8 cellular contexts compared by ENCODE assay signal in genomic region chr1:36322786-36323635, GRCh38. TPM values are rescaled to one million over a fixed set of nuclear protein-coding genes. Genes with fewer than 3 reads are reported as not detected.
DNase-seq lines count a peak whose midpoint lies in the region; ATAC-seq lines count a peak whose summit lies in the region.

No MANE protein-coding gene starts in this region.

- peak overlapping the region; percentile 77 to 89 (median 81) for H3K4me3 Mint-ChIP-seq in CD8-positive, alpha-beta memory T cell

- WGBS in esophagus, 2 donors: 6 to 9% methylated on average over 49 to 83 of the region's 83 CpGs
- 0 to 1% methylated on average over 43 to 83 of the region's 83 CpGs for WGBS in aorta, 2 donors

- H3K27ac Mint-ChIP-seq in CD8-positive, alpha-beta memory T cell: peak overlapping the region in 7 of 8 donors; percentile 7 to 90 (median 70)

- peaks cover 10% of the 10 kb centered on the region for H3K4me1 ChIP-seq in CD8-positive, alpha-beta memory T cell (ENCODE audit: insufficient read depth, low read length)
- H3K4me1 ChIP-seq in esophagus (ENCODE audit: control insufficient read depth in 2 of 2, insufficient read depth in 2 of 2, low read length in 1 of 2) (peaks cover 8 to 23% of the 10 kb centered on the region in 2 donors), muscle layer of duodenum (ENCODE audit: control insufficient read depth in 1 of 2, insufficient read depth in 2 of 2, low read length in 2 of 2) (peaks cover 0 to 26% of the 10 kb centered on the region in 2 donors), aorta (ENCODE audit: control insufficient read depth in 1 of 2, insufficient read depth in 2 of 2, low read length in 2 of 2) (no peaks in the 10 kb centered on the region)

- H3K36me3 Mint-ChIP-seq in CD8-positive, alpha-beta memory T cell: no peaks in the 10 kb centered on the region

- H3K9me3 ChIP-seq in CD8-positive, alpha-beta memory T cell (ENCODE audit: low read length): no peaks in the 10 kb centered on the region
- H3K9me3 ChIP-seq in esophagus (ENCODE audit: control insufficient read depth in 2 of 2, insufficient read depth in 1 of 2, low read depth in 1 of 2, low read length in 1 of 2) (no peaks in the 10 kb centered on the region), muscle layer of duodenum (ENCODE audit: control insufficient read depth in 1 of 2, low read length in 2 of 2) (no peaks in the 10 kb centered on the region), aorta (ENCODE audit: control insufficient read depth, low read length) (no peaks in the 10 kb centered on the region)

- intact Hi-C loops in aorta (cut with DNase I): loop anchor here in 1 of 2 donors (10.0 kb wide), 1 partner anchor 608 kb away; the partner anchor contains the start of gene C1orf216

- peak overlapping the region; percentile 31 for H3K27ac ChIP-seq in CD8-positive, alpha-beta memory T cell (ENCODE audit: low read depth, low read length)
- H3K27ac ChIP-seq in esophagus (ENCODE audit: low read depth in 2 of 2, low read length in 1 of 2): peak overlapping the region; percentile 65 to 79
- H3K27ac ChIP-seq in muscle layer of duodenum (ENCODE audit: low read length): no peak overlapping the region
- H3K27ac ChIP-seq in aorta (ENCODE audit: low read depth in 1 of 2, low read length in 2 of 2): peak overlapping the region; percentile 47 to 81

- peak in 3 of 5 donors; percentile 35 to 64 (median 38) for DNase-seq in CD8-positive, alpha-beta memory T cell
- DNase-seq in aorta (peak; percentile 84 to 89), pons (ENCODE audit: low spot score) (no peak)

- peaks cover 0 to 1% of the 10 kb centered on the region in 2 donors for H3K27me3 Mint-ChIP-seq in CD8-positive, alpha-beta memory T cell

- no peak overlapping the region for H3K4me3 ChIP-seq in CD8-positive, alpha-beta memory T cell (ENCODE audit: low read length)
- H3K4me3 ChIP-seq in esophagus (ENCODE audit: low read depth in 1 of 2, low read length in 2 of 2) (peak overlapping the region; percentile 59 to 61), muscle layer of duodenum (ENCODE audit: low read depth in 1 of 2, low read length in 2 of 2) (peak overlapping the region; percentile 30 to 84), aorta (ENCODE audit: low read length in 2 of 2) (peak overlapping the region; percentile 71 to 77)

- POLR2A ChIA-PET in CD8-positive, alpha-beta memory T cell (lab: Charles Lee): interaction anchor here (1.8 to 2.2 kb wide), 2 partner anchors 16 to 64 kb away, joined by 5 to 13 read pairs; partner anchors contain the start of gene SH3D21

- CTCF ChIA-PET in CD8-positive, alpha-beta memory T cell (lab: Charles Lee): interaction anchor here (0.8 to 5.0 kb wide), 5 partner anchors 10 to 44 kb away, joined by 3 to 16 read pairs (median 3); partner anchors contain the start of gene SH3D21

- no peaks in the 10 kb centered on the region for H3K36me3 ChIP-seq in CD8-positive, alpha-beta memory T cell (ENCODE audit: insufficient read depth, low read length)
- H3K36me3 ChIP-seq in esophagus (ENCODE audit: control insufficient read depth in 2 of 2, insufficient read depth in 2 of 2, low read length in 1 of 2) (peaks cover 0 to 1% of the 10 kb centered on the region in 2 donors), muscle layer of duodenum (ENCODE audit: control insufficient read depth in 1 of 2, insufficient read depth in 2 of 2, low read length in 2 of 2) (no peaks in the 10 kb centered on the region), aorta (ENCODE audit: control insufficient read depth in 1 of 2, insufficient read depth in 2 of 2, low read length in 1 of 2) (no peaks in the 10 kb centered on the region)

- H3K27me3 ChIP-seq in CD8-positive, alpha-beta memory T cell (ENCODE audit: insufficient read depth, low read length, poor library complexity, severe bottlenecking): no peaks in the 10 kb centered on the region
- H3K27me3 ChIP-seq in esophagus (ENCODE audit: control insufficient read depth in 1 of 2, insufficient read depth in 2 of 2, low read length in 2 of 2): no peaks in the 10 kb centered on the region
- H3K27me3 ChIP-seq in muscle layer of duodenum (ENCODE audit: low read depth, low read length): peaks cover 4% of the 10 kb centered on the region
- H3K27me3 ChIP-seq in aorta (ENCODE audit: control insufficient read depth in 1 of 2, insufficient read depth in 2 of 2, low read length in 1 of 2): no peaks in the 10 kb centered on the region

- peak; percentile 32 for ATAC-seq in HG02798 (IDR thresholded peaks at IDR 0.05; ENCODE audit: poor library complexity, unreplicated experiment)
- ATAC-seq in activated CD4-positive, CD25-positive, alpha-beta regulatory T cell treated with anti-CD3 and anti-CD28 coated beads, Interleukin-2, amount 50 U/mL, for 24 hours: peak; percentile 36 to 41
- ATAC-seq in aorta (ENCODE audit: low FRiP score): peak; percentile 50
- no peak for ATAC-seq in HG03520 (IDR thresholded peaks at IDR 0.05; ENCODE audit: unreplicated experiment)

- peaks cover 25 to 38% (median 26%) of the 10 kb centered on the region in 3 donors for H3K4me1 Mint-ChIP-seq in CD8-positive, alpha-beta memory T cell

- H3K9me3 Mint-ChIP-seq in CD8-positive, alpha-beta memory T cell: no peaks in the 10 kb centered on the region

RNA-seq across cellular contexts. Expression of gene EVA1B, which starts 0.4 kb away (rescaled TPM):
- total RNA-seq in CD8-positive, alpha-beta memory T cell: 10 to 100 TPM; 13.6 to 16.3 TPM
- 8.1 TPM for polyA plus RNA-seq in CD8-positive, alpha-beta memory T cell
- polyA plus RNA-seq in esophagus: 1 to 10 TPM; 6.1 to 9.3 TPM
- total RNA-seq in aorta: 10 to 100 TPM; 44.7 to 58.3 TPM
- 100 to 1,000 TPM in 1 of 2 donors, 10 to 100 TPM in 1; 38.2 to 165 TPM for polyA plus RNA-seq in aorta

RNA-seq across cellular contexts. Expression of gene SH3D21, which starts 16.8 kb away (rescaled TPM):
- 1 to 10 TPM; 2.5 to 2.6 TPM for total RNA-seq in CD8-positive, alpha-beta memory T cell
- polyA plus RNA-seq in CD8-positive, alpha-beta memory T cell: not detected
- polyA plus RNA-seq in esophagus (10 to 100 TPM in 1 of 2 donors, 1 to 10 TPM in 1; 3.9 to 15.6 TPM), aorta (1 to 10 TPM; 2.4 to 5.1 TPM)
- 1 to 10 TPM; 4.1 to 6.9 TPM for total RNA-seq in aorta
